ENCODE assay signal across 26 cellular contexts in genomic region chr19:21166436-21166835, GRCh38.
"Had no signal": no experiment of that assay in that cellular context is flagged by ENCODE, and none has a peak within 500 bp of the region (broad histone marks: within the 10 kb centered on the region; RNA-seq: fewer than 3 reads in every experiment).

No MANE protein-coding gene starts in this region.

- DNase-seq: central memory CD4-positive, alpha-beta T cell; dorsolateral prefrontal cortex; effector CD4-positive, alpha-beta T cell; foreskin melanocyte; kidney; mesenchymal stem cell; midbrain; naive thymus-derived CD8-positive, alpha-beta T cell; nephron progenitor cell; occipital lobe; right lobe of liver; small intestine; stimulated activated CD4-positive, alpha-beta T cell treated with anti-CD3 and anti-CD28 coated beads, Interleukin-12 subunit alpha, Interleukin-12 subunit beta, amount 100 ng/mL, for 4 hours; stimulated activated CD4-positive, alpha-beta T cell treated with anti-CD3 and anti-CD28 coated beads, Interleukin-2, amount 100 ng/mL, for 24 hours; stimulated activated CD4-positive, alpha-beta T cell treated with anti-CD3 and anti-CD28 coated beads, Interleukin-4, amount 100 ng/mL, for 24 hours; stimulated activated naive CD4-positive, alpha-beta T cell treated with Interleukin-2 at 50 U/mL for 16 hours; stomach; tibial artery; upper lobe of left lung had no signal

- H3K9ac ChIP-seq: parathyroid adenoma had no signal

- H3K27me3 ChIP-seq: dorsolateral prefrontal cortex, esophagus muscularis mucosa, right lobe of liver, stomach, tibial artery, upper lobe of left lung had no signal

- H3K9me3 ChIP-seq: esophagus muscularis mucosa, right lobe of liver, tibial artery, upper lobe of left lung had no signal

- H2AFZ ChIP-seq: parathyroid adenoma had no signal

- H3K4me1 ChIP-seq: esophagus muscularis mucosa, parathyroid adenoma, right lobe of liver, stomach, tibial artery had no signal

- FAIRE-seq: colon, kidney, small intestine, urothelium cell line had no signal

- H3K27ac ChIP-seq: esophagus muscularis mucosa, parathyroid adenoma, right lobe of liver, stomach, tibial artery, upper lobe of left lung had no signal

- H3K36me3 ChIP-seq: right lobe of liver had no signal

- ATAC-seq: left lobe of liver; naive thymus-derived CD8-positive, alpha-beta T cell; right lobe of liver; stimulated activated effector memory CD8-positive, alpha-beta T cell treated with anti-CD3 and anti-CD28 coated beads, Interleukin-12 subunit alpha, Interleukin-12 subunit beta, amount 100 ng/mL, for 72 hours had no signal

- H3K4me3 ChIP-seq: dorsolateral prefrontal cortex, esophagus muscularis mucosa, lung, right lobe of liver, stomach, tibial artery, upper lobe of left lung had no signal
